ENCODE assay signal across 8 cellular contexts in genomic region chr7:12623885-12624498, GRCh38. TPM values are rescaled to one million over a fixed set of nuclear protein-coding genes. Genes with fewer than 3 reads are reported as not detected.
A peak's percentile ranks its signal among the peaks of the same experiment; 100 is the strongest.
DNase-seq lines count a peak whose midpoint lies in the region; ATAC-seq and TF ChIP-seq lines count a peak whose summit lies in the region.

No MANE protein-coding gene starts in this region.

- H3K4me3 ChIP-seq in RWPE2 (ENCODE audit: severe bottlenecking), result no peak overlapping the region
- no peak overlapping the region for H3K4me3 ChIP-seq in hepatocyte

- H3K4me1 Mint-ChIP-seq in activated CD8-positive, alpha-beta memory T cell treated with anti-CD3 and anti-CD28 coated beads, Interleukin-2, amount 10 ng/mL, durations not matched to agents 7 days and 5 days, result no peaks in the 10 kb centered on the region

- H3K27me3 ChIP-seq in RWPE2 (ENCODE audit: insufficient read depth, poor library complexity, severe bottlenecking), result peaks cover 3% of the 10 kb centered on the region
- no peaks in the 10 kb centered on the region for H3K27me3 ChIP-seq in hepatocyte

- CTCF ChIA-PET in activated CD8-positive, alpha-beta memory T cell treated with anti-CD3 and anti-CD28 coated beads, Interleukin-2, amount 10 ng/mL, durations not matched to agents 7 days and 5 days (lab: Charles Lee), result interaction anchor here (0.7 to 1.2 kb wide), 3 partner anchors 10 to 98 kb away, joined by 3 to 13 read pairs (median 6); no protein-coding TSS in a partner anchor

- H2AFZ ChIP-seq in hepatocyte, result no peak overlapping the region

- no peaks in the 10 kb centered on the region for H3K36me3 Mint-ChIP-seq in activated CD8-positive, alpha-beta memory T cell treated with anti-CD3 and anti-CD28 coated beads, Interleukin-2, amount 10 ng/mL, durations not matched to agents 7 days and 5 days

- H3K9me3 ChIP-seq in RWPE2 (ENCODE audit: severe bottlenecking) (no peaks in the 10 kb centered on the region), hepatocyte (ENCODE audit: low read depth) (no peaks in the 10 kb centered on the region)

- no peaks in the 10 kb centered on the region for H3K9me3 Mint-ChIP-seq in activated CD8-positive, alpha-beta memory T cell treated with anti-CD3 and anti-CD28 coated beads, Interleukin-2, amount 10 ng/mL, durations not matched to agents 7 days and 5 days (ENCODE audit: low read depth)

- WGBS in hepatocyte (ENCODE audit: low lambda C conversion rate, missing lambda C conversion rate), result 15% methylated on average over 1 of the region's 1 CpG

- TF ChIP-seq CTCF in RWPE2 (IDR thresholded peaks at IDR 0.05; ENCODE audit: poor library complexity, severe bottlenecking) (peak; percentile 95), hepatocyte (IDR thresholded peaks at IDR 0.05; ENCODE audit: poor library complexity) (peak; percentile 79)

- peaks cover 10% of the 10 kb centered on the region for H3K27me3 Mint-ChIP-seq in activated CD8-positive, alpha-beta memory T cell treated with anti-CD3 and anti-CD28 coated beads, Interleukin-2, amount 10 ng/mL, durations not matched to agents 7 days and 5 days

- H3K27ac ChIP-seq in RWPE2 (ENCODE audit: poor library complexity, severe bottlenecking), result no peak overlapping the region
- no peak overlapping the region for H3K27ac ChIP-seq in hepatocyte

- no peaks in the 10 kb centered on the region for H4K20me1 ChIP-seq in hepatocyte (ENCODE audit: insufficient read depth, poor library complexity, severe bottlenecking)

- H3K27ac Mint-ChIP-seq in activated CD8-positive, alpha-beta memory T cell treated with anti-CD3 and anti-CD28 coated beads, Interleukin-2, amount 10 ng/mL, durations not matched to agents 7 days and 5 days, result no peak overlapping the region

- DNase-seq in NOMO-1 treated with DMSO at 0.1 percent for 48 hours (lab: John Stamatoyannopoulos, UW; ENCODE audit: unreplicated experiment) (peak; percentile 25), NOMO-1 treated with dmso at 0.1 percent for 144 hours (lab: John Stamatoyannopoulos, UW; ENCODE audit: unreplicated experiment) (no peak), RWPE2 (ENCODE audit: low spot score) (no peak), hepatocyte (ENCODE audit: low spot score) (peak; percentile 24), D341Med (ENCODE audit: low spot score) (no peak), hepatic stellate cell (ENCODE audit: low spot score) (no peak)
- DNase-seq in activated CD8-positive, alpha-beta memory T cell treated with anti-CD3 and anti-CD28 coated beads, Interleukin-2, amount 10 ng/mL, durations not matched to agents 7 days and 5 days, result no peak

- no peak overlapping the region for H3K4me3 Mint-ChIP-seq in activated CD8-positive, alpha-beta memory T cell treated with anti-CD3 and anti-CD28 coated beads, Interleukin-2, amount 10 ng/mL, durations not matched to agents 7 days and 5 days

- ATAC-seq in HG03565 (IDR thresholded peaks at IDR 0.05; ENCODE audit: unreplicated experiment), result peak; percentile 55
- ATAC-seq in RWPE2 (ENCODE audit: low read depth), result no peak
- ATAC-seq in activated CD8-positive, alpha-beta memory T cell treated with anti-CD3 and anti-CD28 coated beads, Interleukin-2, amount 10 ng/mL, durations not matched to agents 7 days and 5 days, result no peak

- H3K4me1 ChIP-seq in RWPE2 (ENCODE audit: insufficient read depth, poor library complexity, severe bottlenecking) (no peaks in the 10 kb centered on the region), hepatocyte (ENCODE audit: insufficient read depth) (peaks cover 2% of the 10 kb centered on the region)

- no peaks in the 10 kb centered on the region for H3K9me2 ChIP-seq in hepatocyte (replicated peaks; ENCODE audit: insufficient read depth)

- H3K79me2 ChIP-seq in hepatocyte, result no peaks in the 10 kb centered on the region

- H3K4me2 ChIP-seq in hepatocyte, result peak overlapping the region; percentile 1

- no peaks in the 10 kb centered on the region for H3K36me3 ChIP-seq in RWPE2 (ENCODE audit: low read depth)
- H3K36me3 ChIP-seq in hepatocyte (replicated peaks; ENCODE audit: insufficient read depth, low read depth), result no peaks in the 10 kb centered on the region

RNA-seq across cellular contexts. Expression of gene SCIN, which starts 53.5 kb away (rescaled TPM):
- total RNA-seq in hepatocyte, result 3.7 and 6.7 TPM in 2 replicates
- 4.4 and 6.3 TPM in 2 replicates for polyA plus RNA-seq in hepatocyte
- 1 to 10 TPM; 1.0 to 1.4 TPM for total RNA-seq in activated CD8-positive, alpha-beta memory T cell treated with anti-CD3 and anti-CD28 coated beads, Interleukin-2, amount 10 ng/mL, durations not matched to agents 7 days and 5 days

Comparison
In these comparisons a context has a peak if more than half of its experiments do, and no peak if none do; other contexts are left out.
1. DNase-seq: peak in NOMO-1 treated with DMSO at 0.1 percent for 48 hours (single experiment) and hepatocyte (single experiment); none in NOMO-1 treated with dmso at 0.1 percent for 144 hours (single experiment), RWPE2 (single experiment), D341Med (single experiment), activated CD8-positive, alpha-beta memory T cell treated with anti-CD3 and anti-CD28 coated beads, Interleukin-2, amount 10 ng/mL, durations not matched to agents 7 days and 5 days (single experiment) and hepatic stellate cell (single experiment).